8 cellular contexts compared by ENCODE assay signal in genomic region chr9:132546148-132547051, GRCh38. TPM values are rescaled to one million over a fixed set of nuclear protein-coding genes. Genes with fewer than 3 reads are reported as not detected.
DNase-seq lines count a peak whose midpoint lies in the region; ATAC-seq, FAIRE-seq and TF ChIP-seq lines count a peak whose summit lies in the region.

No MANE protein-coding gene starts in this region.

- H3K4me1 Mint-ChIP-seq in activated T-helper 1 cell treated with anti-CD3 and anti-CD28 coated beads, Interleukin-12 subunit alpha, Interleukin-12 subunit beta, Interleukin-2, Interleukin-4 antibody, amounts not matched to agents 30 ng/mL and 10 ng/mL and 1 ng/mL, durations not matched to agents 14 hours and 24 hours and 36 hours (ENCODE audit: low read depth): no peaks in the 10 kb centered on the region

- no peak overlapping the region for H3K27ac ChIP-seq in psoas muscle

- no peak overlapping the region for H3K4me3 Mint-ChIP-seq in activated T-helper 1 cell treated with anti-CD3 and anti-CD28 coated beads, Interleukin-12 subunit alpha, Interleukin-12 subunit beta, Interleukin-2, Interleukin-4 antibody, amounts not matched to agents 30 ng/mL and 10 ng/mL and 1 ng/mL, durations not matched to agents 14 hours and 24 hours and 36 hours

- DNase-seq in HEK293T (ENCODE audit: extremely low spot score) (peak; percentile 70), NCI-H82 treated with DMSO at 0.1 percent for 48 hours (lab: John Stamatoyannopoulos, UW; ENCODE audit: unreplicated experiment) (peak; percentile 93), frontal cortex (ENCODE audit: low spot score in 2 of 2) (peak; percentile 38 to 60), psoas muscle (peak in 1 of 2 donors; percentile 51), cerebellar nuclear complex (lab: John Stamatoyannopoulos, UW) (no peak), MV-4-11 (lab: John Stamatoyannopoulos, UW) (no peak)
- no peak for DNase-seq in activated T-helper 1 cell treated with anti-CD3 and anti-CD28 coated beads, Interleukin-12 subunit alpha, Interleukin-12 subunit beta, Interleukin-2, Interleukin-4 antibody, amounts not matched to agents 30 ng/mL and 10 ng/mL and 1 ng/mL, durations not matched to agents 14 hours and 24 hours and 36 hours (ENCODE audit: low spot score)

- H3K4me3 ChIP-seq in psoas muscle: peak overlapping the region; percentile 25

- H3K36me3 ChIP-seq in psoas muscle (ENCODE audit: insufficient read depth in 1 of 2, low read depth in 1 of 2): no peaks in the 10 kb centered on the region

- no peaks in the 10 kb centered on the region for H3K36me3 Mint-ChIP-seq in activated T-helper 1 cell treated with anti-CD3 and anti-CD28 coated beads, Interleukin-12 subunit alpha, Interleukin-12 subunit beta, Interleukin-2, Interleukin-4 antibody, amounts not matched to agents 30 ng/mL and 10 ng/mL and 1 ng/mL, durations not matched to agents 14 hours and 24 hours and 36 hours (ENCODE audit: low read depth)

- CTCF ChIA-PET in HEK293T (lab: Yijun Ruan, JAX): interaction anchor here (0.6 to 1.0 kb wide), 5 partner anchors 9 to 132 kb away, joined by 3 to 6 read pairs (median 4); no protein-coding TSS in a partner anchor

- ATAC-seq in psoas muscle (no peak), GM19467 (IDR thresholded peaks at IDR 0.05; ENCODE audit: unreplicated experiment) (no peak)

- TF ChIP-seq CTCF in psoas muscle (IDR thresholded peaks at IDR 0.05): peak; percentile 7

- H3K9me3 ChIP-seq in psoas muscle: no peaks in the 10 kb centered on the region

- POLR2A ChIA-PET in HEK293T (lab: Yijun Ruan, JAX): no interaction called here

- H3K4me1 ChIP-seq in psoas muscle: no peaks in the 10 kb centered on the region

- H3K27me3 Mint-ChIP-seq in activated T-helper 1 cell treated with anti-CD3 and anti-CD28 coated beads, Interleukin-12 subunit alpha, Interleukin-12 subunit beta, Interleukin-2, Interleukin-4 antibody, amounts not matched to agents 30 ng/mL and 10 ng/mL and 1 ng/mL, durations not matched to agents 14 hours and 24 hours and 36 hours (ENCODE audit: insufficient read depth): peaks cover 10% of the 10 kb centered on the region

- no peak overlapping the region for H3K27ac Mint-ChIP-seq in activated T-helper 1 cell treated with anti-CD3 and anti-CD28 coated beads, Interleukin-12 subunit alpha, Interleukin-12 subunit beta, Interleukin-2, Interleukin-4 antibody, amounts not matched to agents 30 ng/mL and 10 ng/mL and 1 ng/mL, durations not matched to agents 14 hours and 24 hours and 36 hours

- intact Hi-C loops in psoas muscle (cut with DNase I): no loop called here
- intact Hi-C loops in activated T-helper 1 cell treated with anti-CD3 and anti-CD28 coated beads, Interleukin-12 subunit alpha, Interleukin-12 subunit beta, Interleukin-2, Interleukin-4 antibody, amounts not matched to agents 30 ng/mL and 10 ng/mL and 1 ng/mL, durations not matched to agents 14 hours and 24 hours and 36 hours (cut with micrococcal nuclease): no loop called here

- WGBS in psoas muscle, 3 donors: 2% methylated on average over 25 to 27 of the region's 27 CpGs

- peaks cover 0 to 51% (median 9%) of the 10 kb centered on the region in 3 donors for H3K27me3 ChIP-seq in psoas muscle (ENCODE audit: insufficient read depth in 3 of 3, low read length in 2 of 3)

- no peak for FAIRE-seq in frontal cortex (lab: Jason Lieb, UNC)

- no peaks in the 10 kb centered on the region for H3K9me3 Mint-ChIP-seq in activated T-helper 1 cell treated with anti-CD3 and anti-CD28 coated beads, Interleukin-12 subunit alpha, Interleukin-12 subunit beta, Interleukin-2, Interleukin-4 antibody, amounts not matched to agents 30 ng/mL and 10 ng/mL and 1 ng/mL, durations not matched to agents 14 hours and 24 hours and 36 hours

TF ChIP-seq in HEK293T, 16 proteins besides CTCF, POLR2A, EP300 and RAD21:
- TF ChIP-seq, protein P1, sequence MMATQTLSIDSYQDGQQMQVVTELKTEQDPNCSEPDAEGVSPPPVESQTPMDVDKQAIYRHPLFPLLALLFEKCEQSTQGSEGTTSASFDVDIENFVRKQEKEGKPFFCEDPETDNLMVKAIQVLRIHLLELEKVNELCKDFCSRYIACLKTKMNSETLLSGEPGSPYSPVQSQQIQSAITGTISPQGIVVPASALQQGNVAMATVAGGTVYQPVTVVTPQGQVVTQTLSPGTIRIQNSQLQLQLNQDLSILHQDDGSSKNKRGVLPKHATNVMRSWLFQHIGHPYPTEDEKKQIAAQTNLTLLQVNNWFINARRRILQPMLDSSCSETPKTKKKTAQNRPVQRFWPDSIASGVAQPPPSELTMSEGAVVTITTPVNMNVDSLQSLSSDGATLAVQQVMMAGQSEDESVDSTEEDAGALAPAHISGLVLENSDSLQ (IDR thresholded peaks at IDR 0.05): peak; percentile 79
- TF ChIP-seq FOXM1 (IDR thresholded peaks at IDR 0.05; ENCODE audit: borderline replicate concordance): no peak

RNA-seq across cellular contexts. Expression of gene BARHL1, which starts 36.0 kb away (rescaled TPM):
- total RNA-seq in frontal cortex (not detected), psoas muscle (not detected)
- polyA plus RNA-seq in psoas muscle: not detected
- not detected in 2 replicates for total RNA-seq in activated T-helper 1 cell treated with anti-CD3 and anti-CD28 coated beads, Interleukin-12 subunit alpha, Interleukin-12 subunit beta, Interleukin-2, Interleukin-4 antibody, amounts not matched to agents 30 ng/mL and 10 ng/mL and 1 ng/mL, durations not matched to agents 14 hours and 24 hours and 36 hours

Comparison
In these comparisons a context has a peak if more than half of its experiments do, and no peak if none do; other contexts are left out.
1. DNase-seq: peak in HEK293T (single experiment), NCI-H82 treated with DMSO at 0.1 percent for 48 hours (single experiment) and frontal cortex (2 of 2); none in activated T-helper 1 cell treated with anti-CD3 and anti-CD28 coated beads, Interleukin-12 subunit alpha, Interleukin-12 subunit beta, Interleukin-2, Interleukin-4 antibody, amounts not matched to agents 30 ng/mL and 10 ng/mL and 1 ng/mL, durations not matched to agents 14 hours and 24 hours and 36 hours (single experiment), cerebellar nuclear complex (0 of 2) and MV-4-11 (single experiment).